9 cellular contexts compared by ENCODE assay signal in the genomic region with DNA sequence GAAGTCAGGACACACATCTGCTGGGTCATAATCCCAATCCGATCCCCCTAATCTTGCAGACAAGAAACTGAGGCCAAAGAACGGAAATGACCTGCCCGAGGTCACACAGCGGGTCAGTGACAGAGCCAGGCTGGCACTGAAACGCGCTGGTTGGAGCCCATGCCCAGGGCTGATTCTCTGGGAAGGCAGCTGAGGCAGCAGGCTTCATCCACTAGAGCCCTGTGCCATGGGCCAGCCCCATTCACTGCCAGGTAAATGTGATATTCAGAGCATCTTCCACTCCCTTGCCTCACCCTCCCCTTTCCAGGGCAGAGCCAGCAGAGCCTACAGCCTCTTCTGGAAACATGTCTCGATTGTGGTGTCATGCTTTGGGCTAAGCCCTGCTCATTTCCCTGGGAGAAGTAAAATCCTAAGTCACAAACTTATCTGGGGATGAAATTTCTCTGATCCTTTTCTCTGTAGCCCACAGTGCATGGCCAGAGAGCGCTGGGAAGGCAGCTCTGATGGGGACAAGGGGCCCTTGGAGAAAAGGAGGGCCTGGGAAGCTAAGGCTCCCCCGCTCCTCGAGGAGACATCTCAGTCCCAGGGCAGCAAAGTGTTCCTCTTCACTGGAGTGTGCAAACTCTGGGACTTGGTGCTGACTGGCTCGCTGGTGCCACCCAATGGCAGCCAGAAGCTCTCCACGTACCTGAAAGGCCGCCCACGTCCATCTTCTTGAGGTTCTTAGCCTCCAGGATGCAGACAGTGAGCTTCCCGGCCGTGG.
A peak's percentile ranks its signal among the peaks of the same experiment; 100 is the strongest.
DNase-seq lines count a peak whose midpoint lies in the region; ATAC-seq, FAIRE-seq and TF ChIP-seq lines count a peak whose summit lies in the region.
"Had no signal": no experiment of that assay in that cellular context is flagged by ENCODE, and none has a peak within 500 bp of the region (broad histone marks: within the 10 kb centered on the region; RNA-seq: fewer than 3 reads in every experiment).

No MANE protein-coding gene starts in this region.

- DNase-seq in DMS153 (lab: John Stamatoyannopoulos, UW) (peak; percentile 44), H9 (peak; percentile 84), NCI-H524 (lab: John Stamatoyannopoulos, UW) (peak; percentile 41 to 67), amniotic epithelial cell (ENCODE audit: low read depth) (peak; percentile 70), hepatic stellate cell (ENCODE audit: low spot score) (peak; percentile 82), small intestine (peak; percentile 42)
- DNase-seq in activated CD4-positive, CD25-positive, alpha-beta regulatory T cell treated with anti-CD3 and anti-CD28 coated beads, Interleukin-2, amount 50 U/mL, for 72 hours: no peak

- H3K4me2 ChIP-seq in H9 (ENCODE audit: insufficient read depth, insufficient read length, low read length): no peak overlapping the region

- H3K27me3 ChIP-seq in H9 (ENCODE audit: insufficient read depth, low read length) (no peaks in the 10 kb centered on the region), small intestine (ENCODE audit: control insufficient read depth in 2 of 2, insufficient read depth in 2 of 2, low read length in 2 of 2) (no peaks in the 10 kb centered on the region)

- H3K79me1 ChIP-seq in H9 (ENCODE audit: insufficient read depth, low read depth, low read length, poor library complexity, severe bottlenecking): no peaks in the 10 kb centered on the region

- H3K36me3 ChIP-seq in small intestine (ENCODE audit: control insufficient read depth in 2 of 2, insufficient read depth in 2 of 2, low read length in 2 of 2): no peaks in the 10 kb centered on the region

- no CpG with 5 or more reads among the region's 16 CpGs for WGBS in H9 (ENCODE audit: extremely low coverage, insufficient read length, low lambda C conversion rate)
- 54 to 59% (median 56%) methylated on average over 16 of the region's 16 CpGs for whole genome bisulfite sequencing in small intestine, 3 donors

- no peaks in the 10 kb centered on the region for H3K79me2 ChIP-seq in H9 (ENCODE audit: insufficient read depth, low read length)

- H2BK5ac ChIP-seq in H9 (ENCODE audit: insufficient read length, low read length): no peak overlapping the region

- ATAC-seq in HG02973 (IDR thresholded peaks at IDR 0.05; ENCODE audit: unreplicated experiment): no peak

- no peak overlapping the region for H3K4me3 ChIP-seq in small intestine (ENCODE audit: low read depth in 1 of 2, low read length in 2 of 2)

- H3K9ac ChIP-seq in H9 (ENCODE audit: extremely low read depth, insufficient read length, low read length): no peak overlapping the region

- no peak overlapping the region for H4K91ac ChIP-seq in H9 (ENCODE audit: insufficient read length, low read depth, low read length)

- H3K27me3 Mint-ChIP-seq in H9 (ENCODE audit: low read depth): peaks cover 2% of the 10 kb centered on the region; the same call in 1 of the 2 replicates

- TF ChIP-seq CTCF in H9 (conservative IDR thresholded peaks at IDR 0.05): peak; percentile 82

- no peak overlapping the region for H3K56ac ChIP-seq in H9 (ENCODE audit: insufficient read length, low read depth, low read length)

- H2BK12ac ChIP-seq in H9 (ENCODE audit: insufficient read length, low read depth, low read length): no peak overlapping the region

- no peak overlapping the region for H2AFZ ChIP-seq in H9 (ENCODE audit: low read length)

- H3K9me3 ChIP-seq in H9 (ENCODE audit: control insufficient read depth, low read depth, low read length) (no peaks in the 10 kb centered on the region), small intestine (ENCODE audit: control insufficient read depth, low read depth) (no peaks in the 10 kb centered on the region)

- no peak overlapping the region for H3K4ac ChIP-seq in H9 (ENCODE audit: low read depth, low read length)

- no peak overlapping the region for H4K8ac ChIP-seq in H9 (replicated peaks; ENCODE audit: insufficient read length, low read depth, low read length)

- H3K27ac Mint-ChIP-seq in H9: no peak overlapping the region; a peak in 1 of 7 replicates
- H3K27ac Mint-ChIP-seq: T-helper 1 cell treated with Interleukin-12 subunit alpha and Interleukin-12 subunit beta and Interleukin-4 antibody, amounts not matched to agents 30 μg/mL and 1 μg/mL, for 36 hours had no signal

- no peak overlapping the region for H4K5ac ChIP-seq in H9 (ENCODE audit: insufficient read length, low read depth, low read length)

- H2BK120ac ChIP-seq in H9 (ENCODE audit: low read depth, low read length, poor library complexity, severe bottlenecking): no peak overlapping the region

- no peak overlapping the region for H2BK15ac ChIP-seq in H9 (ENCODE audit: low read depth, low read length)

- no peak overlapping the region for H3K14ac ChIP-seq in H9 (ENCODE audit: insufficient read depth, low read length)

- peaks cover 4 to 7% of the 10 kb centered on the region in 2 experiments; a peak in 2 of 4 replicates for H3K4me1 Mint-ChIP-seq in H9

- FAIRE-seq in small intestine (lab: Jason Lieb, UNC): no peak

- H3K4me3 Mint-ChIP-seq in H9: no peak overlapping the region
- H3K4me3 Mint-ChIP-seq: T-helper 1 cell treated with Interleukin-12 subunit alpha and Interleukin-12 subunit beta and Interleukin-4 antibody, amounts not matched to agents 30 μg/mL and 1 μg/mL, for 36 hours had no signal

- no peak overlapping the region for H3K23ac ChIP-seq in H9 (ENCODE audit: insufficient read length, low read depth, low read length)

- no peak overlapping the region for H2AK5ac ChIP-seq in H9 (ENCODE audit: insufficient read length, low read length)

- no peak overlapping the region for H2BK20ac ChIP-seq in H9 (ENCODE audit: low read depth, low read length, poor library complexity, severe bottlenecking)

- H3K9me3 Mint-ChIP-seq in H9: no peaks in the 10 kb centered on the region
- H3K9me3 Mint-ChIP-seq: T-helper 1 cell treated with Interleukin-12 subunit alpha and Interleukin-12 subunit beta and Interleukin-4 antibody, amounts not matched to agents 30 μg/mL and 1 μg/mL, for 36 hours had no signal

- H3K4me1 ChIP-seq in H9 (ENCODE audit: insufficient read depth, low read length): no peaks in the 10 kb centered on the region
- H3K4me1 ChIP-seq in small intestine (ENCODE audit: control insufficient read depth in 2 of 2, insufficient read depth in 1 of 2, low read depth in 1 of 2, low read length in 1 of 2): no peaks in the 10 kb centered on the region

- peaks cover 0 to 1% (median 0%) of the 10 kb centered on the region in 3 experiments; a peak in 4 of 7 replicates for H3K36me3 Mint-ChIP-seq in H9 (ENCODE audit: insufficient read depth in 1 of 3, low read depth in 3 of 3)

- H3T11ph ChIP-seq in H9 (ENCODE audit: low read length): no peak overlapping the region

- H3K27ac ChIP-seq in H9 (ENCODE audit: insufficient read length, low read depth, low read length) (no peak overlapping the region), small intestine (ENCODE audit: low read depth in 1 of 2, low read length in 1 of 2) (no peak overlapping the region)

- no peak overlapping the region for H3K18ac ChIP-seq in H9 (ENCODE audit: insufficient read length, low read depth, low read length)

- H4K20me1 ChIP-seq in H9 (ENCODE audit: control insufficient read depth, insufficient read depth, insufficient read length): no peaks in the 10 kb centered on the region

- H3K23me2 ChIP-seq in H9 (ENCODE audit: insufficient read length, low read depth, low read length, poor library complexity, severe bottlenecking): no peaks in the 10 kb centered on the region
